21 cellular contexts compared by ENCODE assay signal in the genomic region with DNA sequence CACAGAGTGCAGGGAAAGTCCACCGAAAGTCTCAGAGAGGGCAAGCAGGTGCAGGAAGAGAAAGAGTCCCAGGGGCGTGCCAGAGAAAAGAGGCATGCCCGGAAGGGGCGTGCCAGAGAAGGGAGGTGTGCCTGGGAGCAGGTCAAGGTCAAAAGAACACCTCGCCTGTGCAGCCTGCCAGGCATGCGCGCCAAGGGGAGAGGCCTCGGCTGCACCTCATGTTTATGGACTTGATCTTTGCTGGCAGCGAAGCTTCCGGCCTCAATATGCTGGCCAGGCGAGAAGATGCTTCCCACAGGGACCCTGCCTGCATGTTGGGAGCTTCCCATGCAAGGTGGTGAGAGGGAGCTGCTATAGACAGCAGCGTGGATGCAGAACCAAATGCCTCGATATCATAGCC.
"Had no signal": no experiment of that assay in that cellular context is flagged by ENCODE, and none has a peak within 500 bp of the region (broad histone marks: within the 10 kb centered on the region; RNA-seq: fewer than 3 reads in every experiment).

No MANE protein-coding gene starts in this region.

- H3K27me3 ChIP-seq: foreskin keratinocyte, neural progenitor cell, pancreas, tibial artery, vagina had no signal

- H3K4me1 Mint-ChIP-seq: neural progenitor cell, T-cell had no signal

- H3K27ac ChIP-seq: adrenal gland, foreskin keratinocyte, neural progenitor cell, pancreas, SK-N-MC, tibial artery, vagina had no signal

- DNase-seq: activated CD4-positive, alpha-beta T cell treated with anti-CD3 and anti-CD28 coated beads for 48 hours; activated CD4-positive, CD25-positive, alpha-beta regulatory T cell; activated CD8-positive, alpha-beta T cell treated with anti-CD3 and anti-CD28 coated beads, Interleukin-2, amount 10 ng/mL, durations not matched to agents 7 days and 5 days; activated gamma-delta T cell treated with Interleukin-2 at 50 U/mL for 16 hours; dermis blood vessel endothelial cell; effector memory CD8-positive, alpha-beta T cell; foreskin keratinocyte; hippocampal formation; midbrain; stimulated activated CD4-positive, alpha-beta T cell treated with anti-CD3 and anti-CD28 coated beads, Interleukin-12 subunit alpha, Interleukin-12 subunit beta, amount 100 ng/mL, for 4 hours; stimulated activated CD4-positive, alpha-beta T cell treated with anti-CD3 and anti-CD28 coated beads, Interleukin-1b, Interleukin-23, amount 100 ng/mL, for 48 hours; stimulated activated CD8-positive, alpha-beta memory T cell treated with anti-CD3 and anti-CD28 coated beads, Interleukin-4, amount 100 ng/mL, for 48 hours; stimulated activated naive CD4-positive, alpha-beta T cell; tibial artery had no signal

- H3K4me3 Mint-ChIP-seq: activated CD8-positive, alpha-beta T cell treated with anti-CD3 and anti-CD28 coated beads, Interleukin-2, amount 10 ng/mL, durations not matched to agents 7 days and 5 days; effector memory CD8-positive, alpha-beta T cell; neural progenitor cell; T-cell had no signal

- H3K4me3 ChIP-seq: adrenal gland, neural progenitor cell, pancreas, SK-N-MC, tibial artery, vagina had no signal

- H3K27ac Mint-ChIP-seq: activated CD8-positive, alpha-beta T cell treated with anti-CD3 and anti-CD28 coated beads, Interleukin-2, amount 10 ng/mL, durations not matched to agents 7 days and 5 days; activated naive CD4-positive, alpha-beta T cell treated with anti-CD3 and anti-CD28 coated beads, Interleukin-2, amount 50 U/mL, for 72 hours; effector memory CD8-positive, alpha-beta T cell; neural progenitor cell; T-cell had no signal

- H3K4me1 ChIP-seq: adrenal gland, foreskin keratinocyte, neural progenitor cell, pancreas, tibial artery, vagina had no signal

- H3K9me3 ChIP-seq: adrenal gland, pancreas, vagina had no signal

- H3K36me3 Mint-ChIP-seq: neural progenitor cell, T-cell had no signal

- H3K36me3 ChIP-seq: adrenal gland, neural progenitor cell, pancreas, tibial artery, vagina had no signal

- ATAC-seq: activated CD8-positive, alpha-beta T cell treated with anti-CD3 and anti-CD28 coated beads, Interleukin-2, amount 10 ng/mL, durations not matched to agents 7 days and 5 days; activated naive CD4-positive, alpha-beta T cell treated with anti-CD3 and anti-CD28 coated beads, Interleukin-2, amount 50 U/mL, for 72 hours; effector memory CD8-positive, alpha-beta T cell; foreskin keratinocyte; pancreas; T-cell had no signal
